ENCODE assay signal across 1 cellular context in genomic region chr12:132603240-132604107, GRCh38.
TF ChIP-seq lines count a peak whose summit lies in the region.

No MANE protein-coding gene starts in this region.

TF ChIP-seq in SK-N-SH, 30 proteins besides CTCF, POLR2A, EP300 and RAD21 (continued from another document):
- TF ChIP-seq ZBTB33 (IDR thresholded peaks at IDR 0.05; ENCODE audit: borderline replicate concordance, low read depth) (no peak), NFIC (IDR thresholded peaks at IDR 0.05; ENCODE audit: borderline replicate concordance) (no peak), MAX (IDR thresholded peaks at IDR 0.05; ENCODE audit: low read depth) (no peak), GATA2 (CRISPR knock-in tag; IDR thresholded peaks at IDR 0.05) (no peak), YY1 (IDR thresholded peaks at IDR 0.05; ENCODE audit: low read depth) (no peak), FOXJ3 (CRISPR knock-in tag; IDR thresholded peaks at IDR 0.05) (no peak), SMC3 (IDR thresholded peaks at IDR 0.05; ENCODE audit: low read depth, low read length) (no peak), TAF1 (IDR thresholded peaks at IDR 0.05; ENCODE audit: borderline replicate concordance, low read depth, low read length) (no peak), USF2 (IDR thresholded peaks at IDR 0.05; ENCODE audit: borderline replicate concordance, low read depth, low read length) (no peak), RFX5 (IDR thresholded peaks at IDR 0.05; ENCODE audit: low read length) (no peak), TEAD4 (IDR thresholded peaks at IDR 0.05; ENCODE audit: borderline replicate concordance, insufficient read depth) (no peak), IRF3 (IDR thresholded peaks at IDR 0.05; ENCODE audit: low read depth, low read length) (no peak), MXI1 (IDR thresholded peaks at IDR 0.05; ENCODE audit: low read depth, low read length) (no peak), RCOR1 (IDR thresholded peaks at IDR 0.05; ENCODE audit: low read length) (no peak)
